8 cellular contexts compared by ENCODE assay signal in the genomic region with DNA sequence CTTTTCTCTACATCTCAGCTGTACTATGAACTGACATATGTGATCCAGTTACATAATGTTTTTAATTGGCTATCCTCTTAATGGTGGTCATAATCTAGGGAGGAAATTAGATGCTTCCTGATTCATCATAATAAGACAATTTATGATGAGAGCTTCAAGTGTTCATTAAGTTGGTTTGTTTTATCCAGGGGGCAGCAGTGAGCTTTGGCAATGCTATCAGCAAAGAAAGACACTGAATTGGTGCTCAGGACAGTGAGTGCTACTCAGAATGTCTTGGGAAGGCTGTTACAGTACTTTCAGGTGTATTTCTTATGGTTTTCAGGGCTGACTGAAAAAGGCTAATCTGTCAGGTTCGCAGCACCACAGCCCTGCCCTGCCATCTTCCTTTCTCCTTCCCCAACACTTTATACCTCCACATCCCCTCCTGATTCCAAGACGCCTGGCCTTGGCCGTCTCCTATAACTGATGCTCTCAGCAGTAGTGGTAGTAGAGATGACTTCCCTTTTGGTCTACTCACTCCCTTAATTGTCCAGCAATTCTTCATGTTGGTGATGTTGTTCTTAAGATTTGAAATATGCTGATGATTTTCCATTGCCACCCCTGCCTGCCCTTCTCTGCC.
DNase-seq lines count a peak whose midpoint lies in the region; ATAC-seq, FAIRE-seq and TF ChIP-seq lines count a peak whose summit lies in the region.
"Had no signal": no experiment of that assay in that cellular context is flagged by ENCODE, and none has a peak within 500 bp of the region (broad histone marks: within the 10 kb centered on the region; RNA-seq: fewer than 3 reads in every experiment).

No MANE protein-coding gene starts in this region.

- H3K27me3 Mint-ChIP-seq in activated naive CD8-positive, alpha-beta T cell treated with anti-CD3 and anti-CD28 coated beads, Interleukin-2, amount 50 U/mL, for 24 hours: no peaks in the 10 kb centered on the region

- peaks cover 4% of the 10 kb centered on the region for H3K9me3 Mint-ChIP-seq in activated naive CD8-positive, alpha-beta T cell treated with anti-CD3 and anti-CD28 coated beads, Interleukin-2, amount 50 U/mL, for 24 hours

- ATAC-seq in HG02623 (IDR thresholded peaks at IDR 0.05; ENCODE audit: unreplicated experiment): peak; percentile 56
- peak; percentile 84 for ATAC-seq in activated naive CD8-positive, alpha-beta T cell treated with anti-CD3 and anti-CD28 coated beads, Interleukin-2, amount 50 U/mL, for 24 hours

- no peak for FAIRE-seq in urothelium cell line (lab: Jason Lieb, UNC)
- FAIRE-seq: endometrium had no signal

- H3K27ac ChIP-seq in RWPE1: no peak overlapping the region

- TF ChIP-seq CTCF in GM12873 (IDR thresholded peaks at IDR 0.05; ENCODE audit: insufficient read depth, low read depth, low read length, missing control alignments) (peak; percentile 75), RWPE1 (conservative IDR thresholded peaks at IDR 0.05; ENCODE audit: low read depth) (peak; percentile 27; the same call in 1 of the 2 replicates)

- no peaks in the 10 kb centered on the region for H3K36me3 Mint-ChIP-seq in activated naive CD8-positive, alpha-beta T cell treated with anti-CD3 and anti-CD28 coated beads, Interleukin-2, amount 50 U/mL, for 24 hours (ENCODE audit: low read depth)

- H3K4me1 Mint-ChIP-seq in activated naive CD8-positive, alpha-beta T cell treated with anti-CD3 and anti-CD28 coated beads, Interleukin-2, amount 50 U/mL, for 24 hours: peaks cover 75% of the 10 kb centered on the region

- POLR2A ChIA-PET in RWPE1 (lab: Yijun Ruan, JAX; ENCODE audit: low non-redundant PET): no interaction called here

- H3K4me3 Mint-ChIP-seq in activated naive CD8-positive, alpha-beta T cell treated with anti-CD3 and anti-CD28 coated beads, Interleukin-2, amount 50 U/mL, for 24 hours: no peak overlapping the region

- CTCF ChIA-PET in RWPE1 (lab: Yijun Ruan, JAX): interaction anchor here (0.5 to 2.6 kb wide), 13 partner anchors 11 to 1212 kb away, joined by 3 to 12 read pairs (median 3); partner anchors contain the start of gene TNFAIP3

- H3K27ac Mint-ChIP-seq in activated naive CD8-positive, alpha-beta T cell treated with anti-CD3 and anti-CD28 coated beads, Interleukin-2, amount 50 U/mL, for 24 hours: peak overlapping the region; percentile 70

- DNase-seq in RWPE1 (ENCODE audit: low spot score): peak; percentile 44
- peak; percentile 64 for DNase-seq in activated naive CD8-positive, alpha-beta T cell treated with anti-CD3 and anti-CD28 coated beads, Interleukin-2, amount 50 U/mL, for 24 hours
- DNase-seq in iPS DF 4.7 (ENCODE audit: extremely low read depth, low spot score): peak; percentile 16
- peak; percentile 40 for DNase-seq in stimulated activated CD4-positive, alpha-beta T cell treated with anti-CD3 and anti-CD28 coated beads, Interleukin-4, amount 100 ng/mL, for 1 hour
- no peak for DNase-seq in urothelium cell line (ENCODE audit: low spot score)
